In the genomic region with DNA sequence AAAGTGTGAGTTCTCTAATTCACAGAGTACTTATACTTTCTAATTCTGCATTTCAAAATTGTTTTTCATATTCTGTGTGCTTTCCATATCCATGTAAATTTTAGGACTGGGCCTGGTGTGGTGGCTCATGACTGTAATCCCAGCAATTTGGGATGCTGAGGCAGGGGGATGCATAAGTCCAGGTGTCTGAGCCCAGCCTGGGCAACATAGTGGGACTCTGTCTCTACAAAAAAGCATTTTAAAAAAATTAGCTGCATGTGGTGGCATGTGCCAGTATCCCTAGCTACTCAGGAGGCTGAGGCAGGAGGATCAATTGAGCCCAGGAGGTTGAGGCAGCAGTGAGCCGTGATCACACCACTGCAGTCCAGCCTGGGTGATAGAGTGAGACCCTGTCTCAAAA, we compare ENCODE assay signal across 3 cellular contexts.
A peak's percentile ranks its signal among the peaks of the same experiment; 100 is the strongest.
TF ChIP-seq lines count a peak whose summit lies in the region.

No MANE protein-coding gene starts in this region.

TF ChIP-seq in HCT116, 20 proteins besides CTCF, POLR2A, EP300 and RAD21:
- TF ChIP-seq SRF (IDR thresholded peaks at IDR 0.05; ENCODE audit: low read depth), result no peak
- TF ChIP-seq ZNF274 (IDR thresholded peaks at IDR 0.05; ENCODE audit: low read depth, low read length), result peak; percentile 19

TF ChIP-seq in HEK293, 187 proteins besides CTCF, POLR2A, EP300 and RAD21:
- no peak for TF ChIP-seq ZNF423 (tag by site-specific recombination; IDR thresholded peaks at IDR 0.05)
- TF ChIP-seq ZNF274 (IDR thresholded peaks at IDR 0.05; ENCODE audit: low read length), result no peak
- TF ChIP-seq ZNF274 (tag by site-specific recombination; IDR thresholded peaks at IDR 0.05; ENCODE audit: borderline replicate concordance), result 0 out of 2 replicates have a peak, but pooled peaks have one; percentile 50

TF ChIP-seq in H1, 55 proteins besides CTCF, POLR2A, EP300 and RAD21:
- TF ChIP-seq SP1 (IDR thresholded peaks at IDR 0.05; ENCODE audit: low read depth, low read length) (no peak), ZNF274 (IDR thresholded peaks at IDR 0.05; ENCODE audit: borderline replicate concordance, extremely low read depth, low read length) (peak; percentile 41; the same call in 1 of the 2 replicates)
